15 cellular contexts compared by ENCODE assay signal in genomic region chr11:3161720-3162409, GRCh38. TPM values are rescaled to one million over a fixed set of nuclear protein-coding genes. Genes with fewer than 3 reads are reported as not detected.
DNase-seq lines count a peak whose midpoint lies in the region; ATAC-seq and TF ChIP-seq lines count a peak whose summit lies in the region.
"Had no signal": no experiment of that assay in that cellular context is flagged by ENCODE, and none has a peak within 500 bp of the region (broad histone marks: within the 10 kb centered on the region; RNA-seq: fewer than 3 reads in every experiment).

No MANE protein-coding gene starts in this region.

- no peaks in the 10 kb centered on the region for H3K36me3 Mint-ChIP-seq in activated CD8-positive, alpha-beta T cell treated with anti-CD3 and anti-CD28 coated beads for 36 hours (ENCODE audit: low read depth)
- no peaks in the 10 kb centered on the region for H3K36me3 Mint-ChIP-seq in activated CD8-positive, alpha-beta T cell treated with anti-CD3 and anti-CD28 coated beads, Interleukin-2, amount 10 ng/mL, durations not matched to agents 7 days and 5 days (ENCODE audit: low read depth)

- POLR2A ChIA-PET in activated CD8-positive, alpha-beta T cell treated with anti-CD3 and anti-CD28 coated beads for 36 hours (lab: Charles Lee): interaction anchor here (0.6 to 1.2 kb wide), 2 partner anchors 9 to 49 kb away, joined by 4 read pairs; no protein-coding TSS in a partner anchor
- POLR2A ChIA-PET in activated CD8-positive, alpha-beta T cell treated with anti-CD3 and anti-CD28 coated beads, Interleukin-2, amount 10 ng/mL, durations not matched to agents 7 days and 5 days (lab: Charles Lee): no interaction called here

- 79 to 91% methylated on average over 6 to 7 of the region's 7 CpGs for WGBS in upper lobe of left lung, 2 donors

- peaks cover 23% of the 10 kb centered on the region for H3K4me1 Mint-ChIP-seq in activated CD8-positive, alpha-beta T cell treated with anti-CD3 and anti-CD28 coated beads for 36 hours (ENCODE audit: low read depth)
- peaks cover 23% of the 10 kb centered on the region for H3K4me1 Mint-ChIP-seq in activated CD8-positive, alpha-beta T cell treated with anti-CD3 and anti-CD28 coated beads, Interleukin-2, amount 10 ng/mL, durations not matched to agents 7 days and 5 days (ENCODE audit: low read depth)

- H3K36me3 ChIP-seq in fibroblast of lung (ENCODE audit: control insufficient read depth, insufficient read depth, low read length) (peaks cover 2% of the 10 kb centered on the region), osteoblast (ENCODE audit: insufficient read depth, low read length) (no peaks in the 10 kb centered on the region), upper lobe of left lung (no peaks in the 10 kb centered on the region)
- H3K36me3 ChIP-seq: WERI-Rb-1 had no signal

- H3K4me2 ChIP-seq in fibroblast of lung (ENCODE audit: extremely low read depth, insufficient read depth, low read length) (peak overlapping the region; percentile 59), osteoblast (ENCODE audit: insufficient read depth, low read length) (no peak overlapping the region)

- peak overlapping the region in 1 of 4 experiments; percentile 93 for H3K4me3 ChIP-seq in fibroblast of lung (replicated peaks in 1 of 4; ENCODE audit: control extremely low read depth in 1 of 4, insufficient read depth in 1 of 4, low read depth in 3 of 4, low read length in 4 of 4)
- H3K4me3 ChIP-seq in osteoblast (ENCODE audit: insufficient read depth, low read length): no peak overlapping the region
- no peak overlapping the region for H3K4me3 ChIP-seq in upper lobe of left lung

- H2AFZ ChIP-seq in fibroblast of lung (ENCODE audit: low read length) (no peak overlapping the region), osteoblast (ENCODE audit: low read length) (no peak overlapping the region)

- H3K9me3 Mint-ChIP-seq in activated CD8-positive, alpha-beta T cell treated with anti-CD3 and anti-CD28 coated beads for 36 hours: no peaks in the 10 kb centered on the region
- no peaks in the 10 kb centered on the region for H3K9me3 Mint-ChIP-seq in activated CD8-positive, alpha-beta T cell treated with anti-CD3 and anti-CD28 coated beads, Interleukin-2, amount 10 ng/mL, durations not matched to agents 7 days and 5 days (ENCODE audit: insufficient read depth)
- H3K9me3 Mint-ChIP-seq: GM23338 had no signal

- H3K27ac ChIP-seq in fibroblast of lung (ENCODE audit: insufficient read depth, low read length) (peak overlapping the region; percentile 66), osteoblast (ENCODE audit: low read depth, low read length) (no peak overlapping the region), upper lobe of left lung (peak overlapping the region; percentile 12 to 81 (median 40))
- H3K27ac ChIP-seq: WERI-Rb-1 had no signal

- H3K27ac Mint-ChIP-seq in activated CD8-positive, alpha-beta T cell treated with anti-CD3 and anti-CD28 coated beads for 36 hours: peak overlapping the region; percentile 8
- H3K27ac Mint-ChIP-seq in activated CD8-positive, alpha-beta T cell treated with anti-CD3 and anti-CD28 coated beads, Interleukin-2, amount 10 ng/mL, durations not matched to agents 7 days and 5 days: no peak overlapping the region
- H3K27ac Mint-ChIP-seq: GM23338 had no signal

- no peak for TF ChIP-seq POLR2A in upper lobe of left lung (IDR thresholded peaks at IDR 0.05)

- TF ChIP-seq CTCF in activated CD8-positive, alpha-beta T cell treated with anti-CD3 and anti-CD28 coated beads for 36 hours (IDR thresholded peaks at IDR 0.05): no peak
- TF ChIP-seq CTCF in fibroblast of lung (conservative IDR thresholded peaks at IDR 0.05 in 1 of 2, IDR thresholded peaks at IDR 0.05 in 1 of 2; ENCODE audit: low read depth in 1 of 2, low read length in 2 of 2) (no peak), osteoblast (IDR thresholded peaks at IDR 0.05; ENCODE audit: extremely low read depth, low read depth, low read length) (no peak), upper lobe of left lung (IDR thresholded peaks at IDR 0.05) (no peak)

- H3K79me2 ChIP-seq in fibroblast of lung (ENCODE audit: control insufficient read depth, insufficient read depth, low read length): peaks cover 72% of the 10 kb centered on the region
- H3K79me2 ChIP-seq in osteoblast (ENCODE audit: insufficient read depth, low read length): peaks cover 73% of the 10 kb centered on the region

- H4K20me1 ChIP-seq in fibroblast of lung (ENCODE audit: control insufficient read depth, extremely low read depth, insufficient read depth, low read length) (no peaks in the 10 kb centered on the region), osteoblast (ENCODE audit: insufficient read depth, low read length) (peaks cover 55% of the 10 kb centered on the region)

- intact Hi-C loops in activated CD8-positive, alpha-beta T cell treated with anti-CD3 and anti-CD28 coated beads for 36 hours (cut with micrococcal nuclease): no loop called here

- no peak for DNase-seq in activated CD8-positive, alpha-beta T cell treated with anti-CD3 and anti-CD28 coated beads for 36 hours
- no peak for DNase-seq in activated CD8-positive, alpha-beta T cell treated with anti-CD3 and anti-CD28 coated beads, Interleukin-2, amount 10 ng/mL, durations not matched to agents 7 days and 5 days
- no peak for DNase-seq in fibroblast of lung (ENCODE audit: low read depth in 2 of 2)
- DNase-seq in osteoblast (ENCODE audit: insufficient read length, low spot score, missing footprints): peak; percentile 37
- DNase-seq in upper lobe of left lung: peak in 1 of 2 donors; percentile 14
- no peak for DNase-seq in DMS153 treated with DMSO at 0.1 percent for 48 hours (lab: John Stamatoyannopoulos, UW; ENCODE audit: unreplicated experiment)
- DNase-seq in NCI-H2227 treated with DMSO at 0.1 percent for 48 hours (lab: John Stamatoyannopoulos, UW): no peak
- no peak for DNase-seq in Kasumi-1 (lab: John Stamatoyannopoulos, UW)
- DNase-seq: DMS153, NCI-H524 treated with DMSO at 0.1 percent for 48 hours, WERI-Rb-1 had no signal

- TF ChIP-seq EP300 in upper lobe of left lung (IDR thresholded peaks at IDR 0.05): no peak

- no peak for ATAC-seq in activated CD8-positive, alpha-beta T cell treated with anti-CD3 and anti-CD28 coated beads for 36 hours
- no peak for ATAC-seq in activated CD8-positive, alpha-beta T cell treated with anti-CD3 and anti-CD28 coated beads, Interleukin-2, amount 10 ng/mL, durations not matched to agents 7 days and 5 days
- ATAC-seq in upper lobe of left lung (ENCODE audit: low FRiP score in 2 of 2): no peak
- ATAC-seq: GM23338 had no signal

- peaks cover 37% of the 10 kb centered on the region for H3K4me1 ChIP-seq in fibroblast of lung (ENCODE audit: control insufficient read depth, extremely low read depth, insufficient read depth, low read length)
- peaks cover 36% of the 10 kb centered on the region for H3K4me1 ChIP-seq in osteoblast (ENCODE audit: insufficient read depth, low read length)
- H3K4me1 ChIP-seq in upper lobe of left lung: peaks cover 52 to 88% (median 69%) of the 10 kb centered on the region in 4 donors

- H3K4me3 Mint-ChIP-seq in activated CD8-positive, alpha-beta T cell treated with anti-CD3 and anti-CD28 coated beads for 36 hours: no peak overlapping the region
- no peak overlapping the region for H3K4me3 Mint-ChIP-seq in activated CD8-positive, alpha-beta T cell treated with anti-CD3 and anti-CD28 coated beads, Interleukin-2, amount 10 ng/mL, durations not matched to agents 7 days and 5 days

- CTCF ChIA-PET in activated CD8-positive, alpha-beta T cell treated with anti-CD3 and anti-CD28 coated beads for 36 hours (lab: Charles Lee): interaction anchor here (1.4 kb wide), 1 partner anchor 53 kb away, joined by 4 read pairs; no protein-coding TSS in a partner anchor
- CTCF ChIA-PET in activated CD8-positive, alpha-beta T cell treated with anti-CD3 and anti-CD28 coated beads, Interleukin-2, amount 10 ng/mL, durations not matched to agents 7 days and 5 days (lab: Charles Lee): no interaction called here

- H3K27me3 ChIP-seq in fibroblast of lung (ENCODE audit: control insufficient read depth, insufficient read depth, low read length) (no peaks in the 10 kb centered on the region), osteoblast (ENCODE audit: insufficient read depth, low read length) (no peaks in the 10 kb centered on the region), upper lobe of left lung (no peaks in the 10 kb centered on the region)

- peaks cover 11% of the 10 kb centered on the region for H3K27me3 Mint-ChIP-seq in activated CD8-positive, alpha-beta T cell treated with anti-CD3 and anti-CD28 coated beads for 36 hours
- H3K27me3 Mint-ChIP-seq in activated CD8-positive, alpha-beta T cell treated with anti-CD3 and anti-CD28 coated beads, Interleukin-2, amount 10 ng/mL, durations not matched to agents 7 days and 5 days (ENCODE audit: low read depth): peaks cover 27% of the 10 kb centered on the region

- H3K9me3 ChIP-seq in fibroblast of lung (ENCODE audit: control insufficient read depth, insufficient read depth, low read depth, low read length) (no peaks in the 10 kb centered on the region), osteoblast (ENCODE audit: low read depth, low read length) (no peaks in the 10 kb centered on the region), upper lobe of left lung (no peaks in the 10 kb centered on the region)

- H3K9ac ChIP-seq in fibroblast of lung (ENCODE audit: insufficient read depth, low read length): no peak overlapping the region

RNA-seq across cellular contexts. Expression of gene OSBPL5, which starts 3.2 kb away (rescaled TPM):
- 1 to 10 TPM; 4.8 to 5.9 TPM for total RNA-seq in activated CD8-positive, alpha-beta T cell treated with anti-CD3 and anti-CD28 coated beads for 36 hours
- total RNA-seq in activated CD8-positive, alpha-beta T cell treated with anti-CD3 and anti-CD28 coated beads, Interleukin-2, amount 10 ng/mL, durations not matched to agents 7 days and 5 days: 10 to 100 TPM; 10.1 to 11.0 TPM
- 33.9 and 49.0 TPM in 2 replicates for total RNA-seq in fibroblast of lung
- 10.1 and 12.4 TPM in 2 replicates for polyA plus RNA-seq in fibroblast of lung
- 25.2 and 39.1 TPM in 2 replicates for polyA plus RNA-seq in fibroblast of lung (2012)
- 28.9 and 38.6 TPM in 2 replicates for polyA minus RNA-seq in fibroblast of lung (ENCODE audit: low replicate concordance)
- total RNA-seq in osteoblast: 46.0 and 49.9 TPM in 2 replicates
- total RNA-seq in upper lobe of left lung: 10 to 100 TPM; 23.4 to 66.9 (median 48.3) TPM

RNA-seq across cellular contexts. Expression of gene MRGPRG, which starts 56.7 kb away (rescaled TPM):
- total RNA-seq in activated CD8-positive, alpha-beta T cell treated with anti-CD3 and anti-CD28 coated beads for 36 hours: not detected
- total RNA-seq in activated CD8-positive, alpha-beta T cell treated with anti-CD3 and anti-CD28 coated beads, Interleukin-2, amount 10 ng/mL, durations not matched to agents 7 days and 5 days: not detected
- total RNA-seq in fibroblast of lung (not detected in 2 replicates), osteoblast (not detected in 2 replicates), upper lobe of left lung (not detected)
- not detected in 2 replicates for polyA plus RNA-seq in fibroblast of lung
- not detected in 2 replicates for polyA plus RNA-seq in fibroblast of lung (2012)
- polyA minus RNA-seq in fibroblast of lung (ENCODE audit: low replicate concordance): not detected in 2 replicates
- total RNA-seq: A172, astrocyte, epithelial cell of proximal tubule, GM23338 had no signal
- polyA plus RNA-seq: GM23338 had no signal
